ENCODE assay signal across 32 cellular contexts in genomic region chr3:41212088-41212487, GRCh38.
"Had no signal": no experiment of that assay in that cellular context is flagged by ENCODE, and none has a peak within 500 bp of the region (broad histone marks: within the 10 kb centered on the region; RNA-seq: fewer than 3 reads in every experiment).

No MANE protein-coding gene starts in this region.

- H3K27me3 Mint-ChIP-seq: activated CD4-positive, alpha-beta memory T cell treated with anti-CD3 and anti-CD28 coated beads, Interleukin-2, amount 10 ng/mL, durations not matched to agents 7 days and 5 days; activated CD4-positive, alpha-beta T cell treated with anti-CD3 and anti-CD28 coated beads, Interleukin-2, amount 10 ng/mL, durations not matched to agents 24 days and 14 days; T-helper 17 cell had no signal

- H3K36me3 ChIP-seq: breast epithelium, stomach, thyroid gland, upper lobe of right lung, WERI-Rb-1 had no signal

- H3K27me3 ChIP-seq: breast epithelium, stomach, thyroid gland, upper lobe of right lung had no signal

- H3K9me3 Mint-ChIP-seq: activated CD4-positive, alpha-beta T cell treated with anti-CD3 and anti-CD28 coated beads, Interleukin-2, amount 10 ng/mL, durations not matched to agents 24 days and 14 days; immature natural killer cell; nephron had no signal

- H3K27ac ChIP-seq: epithelial cell of prostate, stomach, thyroid gland, upper lobe of right lung, WERI-Rb-1 had no signal

- ATAC-seq: activated CD4-positive, CD25-positive, alpha-beta regulatory T cell treated with anti-CD3 and anti-CD28 coated beads, Interleukin-2, amount 50 U/mL, for 24 hours; left colon; right cardiac atrium; SK-N-SH treated with all-trans-retinoic acid at 6 μM for 48 hours; stimulated activated effector memory CD8-positive, alpha-beta T cell treated with anti-CD3 and anti-CD28 coated beads, Interleukin-12 subunit alpha, Interleukin-12 subunit beta, amount 100 ng/mL, for 72 hours; T-helper 17 cell; upper lobe of right lung had no signal

- FAIRE-seq: colon, endometrium, frontal cortex, kidney had no signal

- H3K9me3 ChIP-seq: breast epithelium, stomach, thyroid gland, upper lobe of right lung had no signal

- H3K4me3 ChIP-seq: breast epithelium, stomach, thyroid gland, upper lobe of right lung had no signal

- H3K4me3 Mint-ChIP-seq: activated CD4-positive, alpha-beta memory T cell treated with anti-CD3 and anti-CD28 coated beads, Interleukin-2, amount 10 ng/mL, durations not matched to agents 7 days and 5 days; activated CD4-positive, alpha-beta T cell treated with anti-CD3 and anti-CD28 coated beads, Interleukin-2, amount 10 ng/mL, durations not matched to agents 24 days and 14 days; activated naive CD4-positive, alpha-beta T cell treated with anti-CD3 and anti-CD28 coated beads for 36 hours; nephron; stimulated activated effector memory CD8-positive, alpha-beta T cell treated with anti-CD3 and anti-CD28 coated beads, Interleukin-12 subunit alpha, Interleukin-12 subunit beta, amount 100 ng/mL, for 72 hours had no signal

- DNase-seq: activated CD4-positive, alpha-beta memory T cell treated with anti-CD3 and anti-CD28 coated beads, Interleukin-2, amount 10 ng/mL, durations not matched to agents 7 days and 5 days; activated CD4-positive, alpha-beta T cell treated with anti-CD3 and anti-CD28 coated beads, Interleukin-2, amount 10 ng/mL, durations not matched to agents 24 days and 14 days; activated CD8-positive, alpha-beta memory T cell treated with anti-CD3 and anti-CD28 coated beads, Interleukin-2, amount 50 U/mL, for 48 hours; activated effector memory CD4-positive, alpha-beta T cell treated with anti-CD3 and anti-CD28 coated beads, Interleukin-2, amount 50 U/mL, for 16 hours; activated naive CD4-positive, alpha-beta T cell treated with anti-CD3 and anti-CD28 coated beads for 36 hours; dermis blood vessel endothelial cell; effector CD4-positive, alpha-beta T cell; glutamatergic neuron; hypothalamus; immature natural killer cell; kidney; left colon; midbrain; posterior cingulate gyrus; right cardiac atrium; stimulated activated CD4-positive, alpha-beta T cell treated with anti-CD3 and anti-CD28 coated beads, Interleukin-12 subunit alpha, Interleukin-12 subunit beta, amount 100 ng/mL, for 4 hours; stimulated activated CD4-positive, alpha-beta T cell treated with anti-CD3 and anti-CD28 coated beads, Interleukin-4, amount 100 ng/mL, for 24 hours; stomach; T-helper 17 cell; T1000; thyroid gland; upper lobe of right lung; WERI-Rb-1 had no signal

- H3K27ac Mint-ChIP-seq: activated CD4-positive, alpha-beta memory T cell treated with anti-CD3 and anti-CD28 coated beads, Interleukin-2, amount 10 ng/mL, durations not matched to agents 7 days and 5 days; activated CD4-positive, alpha-beta T cell treated with anti-CD3 and anti-CD28 coated beads, Interleukin-2, amount 10 ng/mL, durations not matched to agents 24 days and 14 days; stimulated activated effector memory CD8-positive, alpha-beta T cell treated with anti-CD3 and anti-CD28 coated beads, Interleukin-12 subunit alpha, Interleukin-12 subunit beta, amount 100 ng/mL, for 72 hours had no signal

- H3K36me3 Mint-ChIP-seq: immature natural killer cell had no signal
